In the genomic region with DNA sequence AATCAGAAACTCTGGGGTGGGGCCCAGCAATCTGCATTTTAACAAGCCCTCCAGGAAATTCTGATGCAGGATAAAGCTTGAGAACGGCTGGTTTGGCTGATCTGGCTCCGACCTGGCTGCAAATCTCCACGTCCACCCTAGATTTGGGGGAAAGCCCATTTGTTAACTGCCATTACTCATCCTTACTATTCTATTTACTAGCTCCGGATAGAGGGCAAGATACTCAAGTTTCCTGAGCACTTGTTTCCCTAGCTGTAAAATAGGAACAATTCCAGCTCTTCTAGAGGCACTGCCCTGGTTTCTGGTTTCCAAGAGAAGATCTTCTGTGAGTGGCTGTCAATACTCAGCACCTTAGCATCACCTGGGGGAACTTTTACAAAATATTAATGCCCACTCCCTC, we compare ENCODE assay signal across 31 cellular contexts. TPM values are rescaled to one million over a fixed set of nuclear protein-coding genes. Genes with fewer than 3 reads are reported as not detected.
DNase-seq lines count a peak whose midpoint lies in the region; ATAC-seq and TF ChIP-seq lines count a peak whose summit lies in the region.
"Had no signal": no experiment of that assay in that cellular context is flagged by ENCODE, and none has a peak within 500 bp of the region (broad histone marks: within the 10 kb centered on the region; RNA-seq: fewer than 3 reads in every experiment).

No MANE protein-coding gene starts in this region.

- no peak for TF ChIP-seq POLR2A in gastroesophageal sphincter (IDR thresholded peaks at IDR 0.05)

- H3K4me3 ChIP-seq in BJ (ENCODE audit: low read depth, low read length) = no peak overlapping the region
- no peak overlapping the region for H3K4me3 ChIP-seq in gastroesophageal sphincter
- H3K4me3 ChIP-seq in effector memory CD4-positive, alpha-beta T cell (ENCODE audit: insufficient read depth, low read depth, low read length, poor library complexity, severe bottlenecking) = no peak overlapping the region
- H3K4me3 ChIP-seq: BLaER1, cardiac muscle cell, PC-9, right lobe of liver, SK-N-MC had no signal

- no peak for ATAC-seq in gastroesophageal sphincter
- no peak for ATAC-seq in stimulated activated naive CD8-positive, alpha-beta T cell treated with anti-CD3 and anti-CD28 coated beads, Interleukin-15, amount 100 ng/mL, for 72 hours
- ATAC-seq: activated naive CD4-positive, alpha-beta T cell treated with anti-CD3 and anti-CD28 coated beads, Interleukin-2, amount 50 U/mL, for 72 hours had no signal

- H3K4me3 Mint-ChIP-seq in stimulated activated naive CD8-positive, alpha-beta T cell treated with anti-CD3 and anti-CD28 coated beads, Interleukin-15, amount 100 ng/mL, for 72 hours = no peak overlapping the region
- H3K4me3 Mint-ChIP-seq: activated B cell treated with CpG ODN at 0.5 μM for 24 hours; activated CD4-positive, alpha-beta T cell treated with anti-CD3 and anti-CD28 coated beads, Interleukin-2, amount 10 ng/mL, durations not matched to agents 7 days and 5 days; endodermal cell had no signal

- H3K27me3 Mint-ChIP-seq in stimulated activated naive CD8-positive, alpha-beta T cell treated with anti-CD3 and anti-CD28 coated beads, Interleukin-15, amount 100 ng/mL, for 72 hours = peaks cover 39% of the 10 kb centered on the region
- H3K27me3 Mint-ChIP-seq: activated CD4-positive, alpha-beta T cell treated with anti-CD3 and anti-CD28 coated beads, Interleukin-2, amount 10 ng/mL, durations not matched to agents 7 days and 5 days had no signal

- no peak for TF ChIP-seq EP300 in gastroesophageal sphincter (IDR thresholded peaks at IDR 0.05)

- no peak overlapping the region for H3K27ac Mint-ChIP-seq in stimulated activated naive CD8-positive, alpha-beta T cell treated with anti-CD3 and anti-CD28 coated beads, Interleukin-15, amount 100 ng/mL, for 72 hours
- H3K27ac Mint-ChIP-seq: activated B cell treated with CpG ODN at 0.5 μM for 24 hours; activated CD4-positive, alpha-beta T cell treated with anti-CD3 and anti-CD28 coated beads, Interleukin-2, amount 10 ng/mL, durations not matched to agents 7 days and 5 days; activated naive CD4-positive, alpha-beta T cell treated with anti-CD3 and anti-CD28 coated beads, Interleukin-2, amount 50 U/mL, for 72 hours; endodermal cell had no signal

- H3K4me1 ChIP-seq in gastroesophageal sphincter = peaks cover 13 to 99% (median 50%) of the 10 kb centered on the region in 3 donors
- no peaks in the 10 kb centered on the region for H3K4me1 ChIP-seq in effector memory CD4-positive, alpha-beta T cell (ENCODE audit: control insufficient read depth, insufficient read depth, low read length, poor library complexity, severe bottlenecking)
- H3K4me1 ChIP-seq: right lobe of liver had no signal

- 26 to 70% methylated on average over 2 to 4 of the region's 4 CpGs for WGBS in gastroesophageal sphincter (ENCODE audit: low coverage in 1 of 2), 2 donors

- H3K27me3 ChIP-seq in BJ (ENCODE audit: control insufficient read depth, insufficient read depth, low read length) (no peaks in the 10 kb centered on the region), gastroesophageal sphincter (no peaks in the 10 kb centered on the region)
- H3K27me3 ChIP-seq in effector memory CD4-positive, alpha-beta T cell (replicated peaks; ENCODE audit: control insufficient read depth, insufficient read depth, low read length, poor library complexity, severe bottlenecking) = no peaks in the 10 kb centered on the region
- H3K27me3 ChIP-seq: BLaER1, cardiac muscle cell, right lobe of liver had no signal

- no peaks in the 10 kb centered on the region for H3K9me3 Mint-ChIP-seq in stimulated activated naive CD8-positive, alpha-beta T cell treated with anti-CD3 and anti-CD28 coated beads, Interleukin-15, amount 100 ng/mL, for 72 hours
- H3K9me3 Mint-ChIP-seq: activated B cell treated with CpG ODN at 0.5 μM for 24 hours; activated CD4-positive, alpha-beta T cell treated with anti-CD3 and anti-CD28 coated beads, Interleukin-2, amount 10 ng/mL, durations not matched to agents 7 days and 5 days; activated naive CD4-positive, alpha-beta T cell treated with anti-CD3 and anti-CD28 coated beads, Interleukin-2, amount 50 U/mL, for 72 hours; endodermal cell had no signal

- no peak for TF ChIP-seq CTCF in BJ (IDR thresholded peaks at IDR 0.05; ENCODE audit: insufficient read depth, low read depth, low read length)
- TF ChIP-seq CTCF in gastroesophageal sphincter (IDR thresholded peaks at IDR 0.05) = no peak

- CTCF ChIA-PET in BJ (lab: Yijun Ruan, JAX) = interaction anchor here (0.7 to 1.2 kb wide), 3 partner anchors 9 to 1237 kb away, joined by 4 read pairs; no protein-coding TSS in a partner anchor

- no peaks in the 10 kb centered on the region for H3K4me1 Mint-ChIP-seq in stimulated activated naive CD8-positive, alpha-beta T cell treated with anti-CD3 and anti-CD28 coated beads, Interleukin-15, amount 100 ng/mL, for 72 hours
- H3K4me1 Mint-ChIP-seq: activated B cell treated with CpG ODN at 0.5 μM for 24 hours; activated CD4-positive, alpha-beta T cell treated with anti-CD3 and anti-CD28 coated beads, Interleukin-2, amount 10 ng/mL, durations not matched to agents 7 days and 5 days had no signal

- no peaks in the 10 kb centered on the region for H3K9me3 ChIP-seq in gastroesophageal sphincter
- no peaks in the 10 kb centered on the region for H3K9me3 ChIP-seq in effector memory CD4-positive, alpha-beta T cell (ENCODE audit: control insufficient read depth, low read length)
- H3K9me3 ChIP-seq: BLaER1, right lobe of liver had no signal

- POLR2A ChIA-PET in BJ (lab: Charles Lee) = no interaction called here

- H3K27ac ChIP-seq in caudate nucleus (ENCODE audit: low read depth, low read length) = peak overlapping the region; percentile 91
- H3K27ac ChIP-seq in gastroesophageal sphincter = peak overlapping the region; percentile 29 to 99 (median 78)
- peak overlapping the region; percentile 98 for H3K27ac ChIP-seq in substantia nigra (ENCODE audit: low read depth, low read length, poor library complexity, severe bottlenecking)
- no peak overlapping the region for H3K27ac ChIP-seq in effector memory CD4-positive, alpha-beta T cell (ENCODE audit: insufficient read depth, low read length, poor library complexity, severe bottlenecking)
- H3K27ac ChIP-seq: BLaER1, cardiac muscle cell, PC-9, right lobe of liver, SK-N-MC had no signal

- H3K36me3 ChIP-seq in BJ (ENCODE audit: control insufficient read depth, insufficient read depth, low read length) = no peaks in the 10 kb centered on the region
- H3K36me3 ChIP-seq in gastroesophageal sphincter = no peaks in the 10 kb centered on the region
- H3K36me3 ChIP-seq in effector memory CD4-positive, alpha-beta T cell (ENCODE audit: control insufficient read depth, insufficient read depth, low read length) = no peaks in the 10 kb centered on the region
- H3K36me3 ChIP-seq: BLaER1, cardiac muscle cell, right lobe of liver had no signal

- peak; percentile 31 for DNase-seq in BJ (ENCODE audit: low read depth)
- no peak for DNase-seq in caudate nucleus (lab: John Stamatoyannopoulos, UW)
- DNase-seq in substantia nigra (lab: John Stamatoyannopoulos, UW) = no peak
- DNase-seq in effector memory CD4-positive, alpha-beta T cell = no peak
- DNase-seq in stimulated activated naive CD8-positive, alpha-beta T cell treated with anti-CD3 and anti-CD28 coated beads, Interleukin-15, amount 100 ng/mL, for 72 hours = no peak
- DNase-seq in DMS53 (lab: John Stamatoyannopoulos, UW) = no peak
- no peak for DNase-seq in NCI-H524 (lab: John Stamatoyannopoulos, UW)
- DNase-seq: activated B cell treated with CpG ODN at 0.5 μM for 24 hours; activated CD4-positive, alpha-beta T cell treated with anti-CD3 and anti-CD28 coated beads, Interleukin-2, amount 10 ng/mL, durations not matched to agents 7 days and 5 days; activated effector memory CD4-positive, alpha-beta T cell treated with Interleukin-2 at 50 U/mL for 16 hours; activated T-cell treated with anti-CD3 and anti-CD28 coated beads, Interleukin-2, amount 50 U/mL, for 1 hour; anterior cingulate cortex; DMS153; endodermal cell; HCEC 1CT; NCI-H1417; NCI-H2029; NCI-H526 treated with DMSO at 0.1 percent for 48 hours; NK-92 treated with Interleukin-12 subunit alpha and Interleukin-12 subunit beta, amount 100 ng/mL, for 24 hours; PC-9; posterior cingulate gyrus; right lobe of liver; stimulated activated CD4-positive, alpha-beta T cell treated with anti-CD3 and anti-CD28 coated beads, Interleukin-12 subunit alpha, Interleukin-12 subunit beta, amount 100 ng/mL, for 4 hours; stimulated activated CD4-positive, alpha-beta T cell treated with anti-CD3 and anti-CD28 coated beads, Interleukin-4, amount 100 ng/mL, for 1 hour had no signal

RNA-seq across cellular contexts. Expression of gene DAAM2, which starts 44.4 kb away (rescaled TPM):
- 39.7 and 60.6 TPM in 2 replicates for polyA plus RNA-seq in BJ (2011; rRNA removed)
- 41.7 and 42.6 TPM in 2 replicates for polyA minus RNA-seq in BJ (2011; rRNA and poly(A)+ RNA removed)
- 100 to 1,000 TPM; 200 to 373 (median 270) TPM for total RNA-seq in gastroesophageal sphincter
- total RNA-seq: activated B cell treated with CpG ODN at 0.5 μM for 24 hours; activated CD4-positive, alpha-beta T cell treated with anti-CD3 and anti-CD28 coated beads, Interleukin-2, amount 10 ng/mL, durations not matched to agents 7 days and 5 days; activated CD8-positive, alpha-beta memory T cell treated with anti-CD3 and anti-CD28 coated beads for 36 hours; activated naive CD4-positive, alpha-beta T cell treated with anti-CD3 and anti-CD28 coated beads, Interleukin-2, amount 50 U/mL, for 72 hours; PC-9; T-helper 1 cell treated with Interleukin-12 subunit alpha and Interleukin-12 subunit beta and Interleukin-4 antibody, amounts not matched to agents 30 ng/mL and 1 ng/mL, for 36 hours had no signal
